ENCODE assay signal across 23 cellular contexts in the genomic region with DNA sequence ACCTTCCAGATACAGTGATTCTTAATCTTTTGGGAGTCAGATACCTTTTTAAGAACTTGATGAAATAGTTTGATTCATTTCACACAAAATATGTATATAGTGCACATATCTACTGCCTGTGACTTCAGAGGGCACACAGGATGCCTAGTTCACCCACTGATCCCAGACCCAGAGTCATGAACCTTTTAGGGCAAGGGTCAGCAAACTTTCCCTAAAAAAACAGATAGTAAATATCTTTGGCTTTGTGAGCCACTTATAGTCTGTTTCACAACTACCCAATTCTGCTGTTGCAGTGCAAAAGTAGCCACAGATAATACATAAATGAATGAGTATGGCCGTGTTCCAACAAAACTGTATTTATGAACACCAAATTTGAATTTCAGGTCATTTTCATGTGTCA.
DNase-seq lines count a peak whose midpoint lies in the region; ATAC-seq and TF ChIP-seq lines count a peak whose summit lies in the region.
"Had no signal": no experiment of that assay in that cellular context is flagged by ENCODE, and none has a peak within 500 bp of the region (broad histone marks: within the 10 kb centered on the region; RNA-seq: fewer than 3 reads in every experiment).

No MANE protein-coding gene starts in this region.

- no peaks in the 10 kb centered on the region for H3K9me3 ChIP-seq in skeletal muscle tissue (ENCODE audit: control insufficient read depth in 3 of 3, low read length in 3 of 3)
- H3K9me3 ChIP-seq: BLaER1, Peyer's patch, thoracic aorta had no signal

- H3K27ac Mint-ChIP-seq in activated naive CD4-positive, alpha-beta T cell treated with anti-CD3 and anti-CD28 coated beads, Interleukin-2, amount 50 U/mL, for 72 hours, result peak overlapping the region; percentile 38 to 39
- H3K27ac Mint-ChIP-seq in activated B cell treated with CpG ODN at 0.5 μM for 24 hours, result peak overlapping the region; percentile 60
- H3K27ac Mint-ChIP-seq: stimulated activated effector memory CD8-positive, alpha-beta T cell treated with anti-CD3 and anti-CD28 coated beads, Interleukin-12 subunit alpha, Interleukin-12 subunit beta, amount 100 ng/mL, for 72 hours had no signal

- CTCF ChIA-PET in activated B cell treated with CpG ODN at 0.5 μM for 24 hours (lab: Charles Lee), result interaction anchor here (2.6 kb wide), 1 partner anchor 72 kb away, joined by 11 read pairs; no protein-coding TSS in a partner anchor

- POLR2A ChIA-PET in activated B cell treated with CpG ODN at 0.5 μM for 24 hours (lab: Charles Lee), result no interaction called here

- DNase-seq in activated naive CD4-positive, alpha-beta T cell treated with anti-CD3 and anti-CD28 coated beads, Interleukin-2, amount 50 U/mL, for 72 hours (ENCODE audit: low spot score in 2 of 2), result no peak
- no peak for DNase-seq in activated naive CD4-positive, alpha-beta T cell treated with Interleukin-2 at 50 U/mL for 16 hours
- DNase-seq in activated B cell treated with CpG ODN at 0.5 μM for 24 hours (no peak), left lobe of liver (ENCODE audit: low spot score) (no peak), globus pallidus (ENCODE audit: low spot score) (no peak), superior temporal gyrus (ENCODE audit: extremely low spot score) (no peak)
- DNase-seq: ACHN; activated CD4-positive, alpha-beta T cell treated with anti-CD3 and anti-CD28 coated beads for 48 hours; HCEC 1CT; NCI-H1694 treated with DMSO at 0.1 percent for 48 hours; NCI-H2171; NCI-H524; Peyer's patch; small intestine; stimulated activated CD4-positive, alpha-beta T cell treated with anti-CD3 and anti-CD28 coated beads, Interleukin-2, amount 100 ng/mL, for 48 hours had no signal

- peaks cover 11 to 37% of the 10 kb centered on the region in 2 donors for H3K36me3 Mint-ChIP-seq in activated naive CD4-positive, alpha-beta T cell treated with anti-CD3 and anti-CD28 coated beads, Interleukin-2, amount 50 U/mL, for 72 hours
- H3K36me3 Mint-ChIP-seq in activated B cell treated with CpG ODN at 0.5 μM for 24 hours (ENCODE audit: low read depth), result peaks cover 58% of the 10 kb centered on the region

- H3K4me3 Mint-ChIP-seq in activated B cell treated with CpG ODN at 0.5 μM for 24 hours, result no peak overlapping the region
- H3K4me3 Mint-ChIP-seq: stimulated activated effector memory CD8-positive, alpha-beta T cell treated with anti-CD3 and anti-CD28 coated beads, Interleukin-12 subunit alpha, Interleukin-12 subunit beta, amount 100 ng/mL, for 72 hours had no signal

- peaks cover 70% of the 10 kb centered on the region for H3K4me1 Mint-ChIP-seq in activated B cell treated with CpG ODN at 0.5 μM for 24 hours

- no peaks in the 10 kb centered on the region for H3K27me3 Mint-ChIP-seq in activated B cell treated with CpG ODN at 0.5 μM for 24 hours

- H3K9me3 Mint-ChIP-seq in activated naive CD4-positive, alpha-beta T cell treated with anti-CD3 and anti-CD28 coated beads, Interleukin-2, amount 50 U/mL, for 72 hours, result no peaks in the 10 kb centered on the region
- H3K9me3 Mint-ChIP-seq in activated B cell treated with CpG ODN at 0.5 μM for 24 hours, result no peaks in the 10 kb centered on the region
- H3K9me3 Mint-ChIP-seq: stimulated activated effector memory CD8-positive, alpha-beta T cell treated with anti-CD3 and anti-CD28 coated beads, Interleukin-12 subunit alpha, Interleukin-12 subunit beta, amount 100 ng/mL, for 72 hours had no signal

- peak overlapping the region; percentile 78 for H3K27ac ChIP-seq in skeletal muscle tissue (ENCODE audit: low read depth, low read length)
- H3K27ac ChIP-seq: BLaER1, HL-60, Peyer's patch had no signal

- H3K9ac ChIP-seq in skeletal muscle tissue (ENCODE audit: low read depth in 1 of 3, low read length in 3 of 3), result no peak overlapping the region
- H3K9ac ChIP-seq: BLaER1 had no signal

- H3K4me3 ChIP-seq in skeletal muscle tissue (ENCODE audit: low read length in 3 of 3), result no peak overlapping the region
- H3K4me3 ChIP-seq: BLaER1, dorsolateral prefrontal cortex, lung, Peyer's patch, thoracic aorta had no signal

- intact Hi-C loops in activated B cell treated with CpG ODN at 0.5 μM for 24 hours (cut with micrococcal nuclease), result no loop called here

- no peak for TF ChIP-seq CTCF in activated B cell treated with CpG ODN at 0.5 μM for 24 hours (IDR thresholded peaks at IDR 0.05)

- H3K27me3 ChIP-seq in skeletal muscle tissue (ENCODE audit: control insufficient read depth in 3 of 3, insufficient read depth in 3 of 3, low read length in 3 of 3), result no peaks in the 10 kb centered on the region
- H3K27me3 ChIP-seq: BLaER1, dorsolateral prefrontal cortex, Peyer's patch had no signal

- no peaks in the 10 kb centered on the region for H3K36me3 ChIP-seq in skeletal muscle tissue (ENCODE audit: control insufficient read depth in 3 of 3, insufficient read depth in 3 of 3, low read length in 3 of 3)
- H3K36me3 ChIP-seq: BLaER1, Peyer's patch, thoracic aorta had no signal

- no peak for ATAC-seq in activated naive CD4-positive, alpha-beta T cell treated with anti-CD3 and anti-CD28 coated beads, Interleukin-2, amount 50 U/mL, for 72 hours
- no peak for ATAC-seq in activated B cell treated with CpG ODN at 0.5 μM for 24 hours (ENCODE audit: low read depth)
- peak; percentile 70 for ATAC-seq in left lobe of liver
- ATAC-seq in GM18870 (IDR thresholded peaks at IDR 0.05; ENCODE audit: unreplicated experiment), result no peak
- ATAC-seq: stimulated activated effector memory CD8-positive, alpha-beta T cell treated with anti-CD3 and anti-CD28 coated beads, Interleukin-12 subunit alpha, Interleukin-12 subunit beta, amount 100 ng/mL, for 72 hours had no signal

- peaks cover 9 to 27% (median 18%) of the 10 kb centered on the region in 3 donors for H3K4me1 ChIP-seq in skeletal muscle tissue (ENCODE audit: control insufficient read depth in 3 of 3, insufficient read depth in 3 of 3, low read length in 3 of 3)
- H3K4me1 ChIP-seq: BLaER1, Peyer's patch had no signal
